Comparison of ENCODE assay signal across 8 cellular contexts in genomic region chr12:88946377-88946997, GRCh38.
DNase-seq lines count a peak whose midpoint lies in the region; ATAC-seq and TF ChIP-seq lines count a peak whose summit lies in the region.

No MANE protein-coding gene starts in this region.

- H3K36me3 ChIP-seq in Peyer's patch (no peaks in the 10 kb centered on the region), OCI-LY7 (ENCODE audit: insufficient read depth, low read length) (no peaks in the 10 kb centered on the region)

- no peaks in the 10 kb centered on the region for H3K27me3 ChIP-seq in AG04450 (ENCODE audit: control insufficient read depth, insufficient read depth, low read length)
- no peaks in the 10 kb centered on the region for H3K27me3 ChIP-seq in Peyer's patch

- H4K20me1 ChIP-seq in OCI-LY7 (ENCODE audit: insufficient read depth, low read length): no peaks in the 10 kb centered on the region

- H3K4me2 ChIP-seq in OCI-LY7 (ENCODE audit: low read length): no peak overlapping the region

- no peaks in the 10 kb centered on the region for H3K4me1 ChIP-seq in Peyer's patch
- no peaks in the 10 kb centered on the region for H3K4me1 ChIP-seq in OCI-LY7 (ENCODE audit: insufficient read depth, low read length, poor library complexity, severe bottlenecking)

- TF ChIP-seq POLR2A in Peyer's patch (IDR thresholded peaks at IDR 0.05): no peak

- TF ChIP-seq CTCF in AG04450 (IDR thresholded peaks at IDR 0.05; ENCODE audit: low read depth, low read length) (peak; percentile 6; the same call in 1 of the 2 replicates), Peyer's patch (IDR thresholded peaks at IDR 0.05) (no peak), OCI-LY7 (conservative IDR thresholded peaks at IDR 0.05; ENCODE audit: low read length) (no peak)

- H3K4me3 ChIP-seq in AG04450 (ENCODE audit: low read depth, low read length) (no peak overlapping the region), Peyer's patch (no peak overlapping the region), OCI-LY7 (ENCODE audit: low read depth, low read length, poor library complexity, severe bottlenecking) (no peak overlapping the region)

- BruUV-seq in OCI-LY7 (replicated peaks; lab: Mats Ljungman, UMichigan): no TSS peak

- H3K9me3 ChIP-seq in AG04450 (ENCODE audit: control insufficient read depth, insufficient read depth, low read length): no peaks in the 10 kb centered on the region
- no peaks in the 10 kb centered on the region for H3K9me3 ChIP-seq in Peyer's patch
- no peaks in the 10 kb centered on the region for H3K9me3 ChIP-seq in OCI-LY7 (ENCODE audit: low read length)

- no peaks in the 10 kb centered on the region for H3K9me2 ChIP-seq in OCI-LY7 (ENCODE audit: insufficient read depth, low read length)

- intact Hi-C loops in OCI-LY7 (cut with micrococcal nuclease; ENCODE audit: unreplicated experiment): no loop called here

- peak; percentile 69 for ATAC-seq in GM21447 (IDR thresholded peaks at IDR 0.05; ENCODE audit: unreplicated experiment)

- H3K79me2 ChIP-seq in OCI-LY7 (ENCODE audit: insufficient read depth, low read depth, low read length): no peaks in the 10 kb centered on the region

- POLR2A ChIA-PET in AG04450 (lab: Yijun Ruan, JAX): no interaction called here
- POLR2A ChIA-PET in OCI-LY7 (lab: Charles Lee): no interaction called here

- H2AFZ ChIP-seq in OCI-LY7 (ENCODE audit: low read length): no peak overlapping the region

- H3K27ac ChIP-seq in AG04450 (ENCODE audit: low read depth, low read length) (no peak overlapping the region), Peyer's patch (peak overlapping the region in 1 of 4 donors; percentile 14), OCI-LY7 (ENCODE audit: low read depth, low read length, poor library complexity, severe bottlenecking) (no peak overlapping the region)

- DNase-seq in AG04450 (ENCODE audit: low read depth, low spot score) (no peak), NCI-H526 (lab: John Stamatoyannopoulos, UW) (peak; percentile 42 to 58), glomerular visceral epithelial cell (ENCODE audit: extremely low spot score) (peak; percentile 61), Peyer's patch (no peak), DMS153 treated with DMSO at 0.1 percent for 48 hours (lab: John Stamatoyannopoulos, UW; ENCODE audit: unreplicated experiment) (no peak), NCI-H2171 (lab: John Stamatoyannopoulos, UW) (no peak), OCI-LY7 (ENCODE audit: low spot score) (no peak)

- CTCF ChIA-PET in AG04450 (lab: Charles Lee): interaction anchor here (0.8 to 1.3 kb wide), 5 partner anchors 11 to 314 kb away, joined by 3 to 4 read pairs (median 3); no protein-coding TSS in a partner anchor
- CTCF ChIA-PET in OCI-LY7 (lab: Charles Lee; ENCODE audit: unreplicated experiment): no interaction called here

Comparison
In these comparisons a context has a peak if more than half of its experiments do, and no peak if none do; other contexts are left out.
1. DNase-seq: peak in NCI-H526 (2 of 2) and glomerular visceral epithelial cell (single experiment); none in AG04450 (single experiment), Peyer's patch (0 of 3), DMS153 treated with DMSO at 0.1 percent for 48 hours (single experiment), NCI-H2171 (single experiment) and OCI-LY7 (single experiment).